21 cellular contexts compared by ENCODE assay signal in the genomic region with DNA sequence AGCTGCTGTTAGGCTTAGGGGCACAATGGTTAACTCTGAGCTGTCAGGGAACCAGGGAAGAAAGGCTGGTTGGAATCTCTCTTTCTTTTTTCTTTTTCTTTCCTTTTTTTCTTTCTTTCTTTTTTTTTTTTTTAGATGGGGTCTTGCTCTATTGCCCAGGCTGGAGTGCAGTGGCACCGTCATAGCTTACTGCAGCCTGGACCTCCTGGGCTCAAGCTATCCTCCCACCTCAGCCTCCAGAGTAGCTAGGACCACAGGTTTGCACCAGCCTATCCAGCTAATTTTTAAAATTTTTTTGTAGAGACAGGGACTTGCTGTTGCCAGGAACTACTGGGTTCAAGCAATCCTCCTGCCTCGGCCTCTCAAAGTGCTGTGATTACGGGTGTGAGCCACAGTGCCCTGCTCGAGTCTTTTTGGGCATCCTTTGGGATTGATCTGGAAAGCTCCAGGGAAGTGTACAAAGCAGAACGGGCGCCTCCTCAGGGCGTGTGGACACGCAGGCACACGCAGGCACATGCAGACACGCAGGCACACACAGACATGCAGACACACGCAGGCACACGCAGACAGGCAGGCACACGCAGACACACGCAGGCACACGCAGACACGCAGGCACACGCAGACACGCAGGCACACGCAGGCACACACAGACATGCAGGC.
"Had no signal": no experiment of that assay in that cellular context is flagged by ENCODE, and none has a peak within 500 bp of the region (broad histone marks: within the 10 kb centered on the region; RNA-seq: fewer than 3 reads in every experiment).

No MANE protein-coding gene starts in this region.

- H3K9me3 ChIP-seq: adrenal gland, esophagus squamous epithelium, ovary had no signal

- H3K4me3 Mint-ChIP-seq: activated CD4-positive, alpha-beta memory T cell treated with anti-CD3 and anti-CD28 coated beads for 36 hours; activated CD8-positive, alpha-beta memory T cell treated with anti-CD3 and anti-CD28 coated beads, Interleukin-2, amount 10 ng/mL, durations not matched to agents 7 days and 5 days; mesothelial cell of epicardium; T-helper 17 cell had no signal

- H3K27ac ChIP-seq: ovary, WERI-Rb-1 had no signal

- H3K36me3 ChIP-seq: adrenal gland, esophagus squamous epithelium, ovary, WERI-Rb-1 had no signal

- H3K27me3 ChIP-seq: adrenal gland, esophagus squamous epithelium, ovary had no signal

- DNase-seq: activated CD4-positive, alpha-beta memory T cell treated with anti-CD3 and anti-CD28 coated beads for 36 hours; activated CD8-positive, alpha-beta memory T cell treated with anti-CD3 and anti-CD28 coated beads, Interleukin-2, amount 10 ng/mL, durations not matched to agents 7 days and 5 days; activated naive CD4-positive, alpha-beta T cell treated with anti-CD3 and anti-CD28 coated beads, Interleukin-2, amount 50 U/mL, for 16 hours; activated T-cell treated with anti-CD3 and anti-CD28 coated beads, Interleukin-2, amount 50 U/mL, for 1 hour; central memory CD4-positive, alpha-beta T cell; cortex of kidney; effector CD8-positive, alpha-beta T cell; esophagus squamous epithelium; foreskin fibroblast; hippocampal formation; stimulated activated CD4-positive, alpha-beta T cell treated with anti-CD3 and anti-CD28 coated beads, Interleukin-15, amount 100 ng/mL, for 24 hours; stimulated activated CD4-positive, alpha-beta T cell treated with anti-CD3 and anti-CD28 coated beads, Interleukin-4, amount 100 ng/mL, for 24 hours; stimulated activated naive CD4-positive, alpha-beta T cell; substantia nigra; T-helper 17 cell; WERI-Rb-1 had no signal

- H3K27ac Mint-ChIP-seq: activated CD4-positive, alpha-beta memory T cell treated with anti-CD3 and anti-CD28 coated beads for 36 hours; activated T-helper 2 cell treated with anti-CD3 and anti-CD28 coated beads, Interferon-gamma antibody, Interleukin-2, Interleukin-4, amounts not matched to agents 10 μg/mL and 5 μg/mL and 100 μg/mL, durations not matched to agents 14 hours and 24 hours and 36 hours; T-helper 17 cell had no signal

- H3K4me3 ChIP-seq: adrenal gland, esophagus squamous epithelium, ovary, skin epidermis had no signal

- ATAC-seq: activated CD8-positive, alpha-beta memory T cell treated with anti-CD3 and anti-CD28 coated beads, Interleukin-2, amount 10 ng/mL, durations not matched to agents 7 days and 5 days; T-helper 17 cell had no signal

- H3K9me3 Mint-ChIP-seq: activated CD4-positive, alpha-beta memory T cell treated with anti-CD3 and anti-CD28 coated beads for 36 hours; activated T-helper 2 cell treated with anti-CD3 and anti-CD28 coated beads, Interferon-gamma antibody, Interleukin-2, Interleukin-4, amounts not matched to agents 10 μg/mL and 5 μg/mL and 100 μg/mL, durations not matched to agents 14 hours and 24 hours and 36 hours had no signal

- H3K36me3 Mint-ChIP-seq: activated CD4-positive, alpha-beta memory T cell treated with anti-CD3 and anti-CD28 coated beads for 36 hours; activated CD8-positive, alpha-beta memory T cell treated with anti-CD3 and anti-CD28 coated beads, Interleukin-2, amount 10 ng/mL, durations not matched to agents 7 days and 5 days; mesothelial cell of epicardium had no signal
